Comparison of ENCODE assay signal across 25 cellular contexts in the genomic region with DNA sequence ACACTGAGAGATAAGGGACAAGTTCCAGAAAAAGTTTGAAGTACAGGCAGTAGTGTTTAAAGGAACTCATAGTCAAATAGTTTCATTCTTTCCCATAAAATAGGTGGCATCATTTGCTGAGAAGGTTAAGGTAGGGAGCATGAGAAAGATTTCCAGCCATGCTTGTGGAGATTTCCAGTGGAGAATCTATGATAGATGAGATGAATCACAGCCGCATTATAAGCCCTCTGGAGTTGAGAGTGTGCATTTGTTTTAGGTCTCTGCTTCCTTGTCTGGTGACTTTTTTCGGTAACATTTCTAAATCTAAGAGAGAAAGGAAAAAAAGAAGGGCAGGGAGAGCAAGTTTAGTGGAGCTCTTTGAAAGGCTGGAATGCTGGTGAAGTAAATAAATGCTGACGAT.
"Had no signal": no experiment of that assay in that cellular context is flagged by ENCODE, and none has a peak within 500 bp of the region (broad histone marks: within the 10 kb centered on the region; RNA-seq: fewer than 3 reads in every experiment).

No MANE protein-coding gene starts in this region.

- H3K4me3 Mint-ChIP-seq: activated B cell treated with CpG ODN at 0.5 μM for 24 hours; activated CD8-positive, alpha-beta memory T cell treated with anti-CD3 and anti-CD28 coated beads, Interleukin-2, amount 10 ng/mL, durations not matched to agents 7 days and 5 days; activated CD8-positive, alpha-beta T cell treated with anti-CD3 and anti-CD28 coated beads, Interleukin-2, amount 10 ng/mL, durations not matched to agents 7 days and 5 days; naive thymus-derived CD8-positive, alpha-beta T cell; neural crest cell had no signal

- H3K27me3 ChIP-seq: foreskin keratinocyte, heart left ventricle, pancreas, spleen, testis, uterus had no signal

- H3K36me3 ChIP-seq: heart left ventricle, pancreas, spleen, uterus had no signal

- H3K9me3 ChIP-seq: heart left ventricle, pancreas, psoas muscle, spleen, testis, uterus had no signal

- H3K27me3 Mint-ChIP-seq: activated B cell treated with CpG ODN at 0.5 μM for 24 hours; activated CD8-positive, alpha-beta memory T cell treated with anti-CD3 and anti-CD28 coated beads, Interleukin-2, amount 10 ng/mL, durations not matched to agents 7 days and 5 days; naive thymus-derived CD8-positive, alpha-beta T cell had no signal

- H3K27ac ChIP-seq: foreskin keratinocyte, pancreas, psoas muscle, testis had no signal

- DNase-seq: activated B cell treated with CpG ODN at 0.5 μM for 24 hours; activated CD8-positive, alpha-beta memory T cell treated with anti-CD3 and anti-CD28 coated beads, Interleukin-2, amount 10 ng/mL, durations not matched to agents 7 days and 5 days; activated CD8-positive, alpha-beta T cell treated with anti-CD3 and anti-CD28 coated beads, Interleukin-2, amount 10 ng/mL, durations not matched to agents 7 days and 5 days; activated naive CD4-positive, alpha-beta T cell; activated T-cell treated with anti-CD3 and anti-CD28 coated beads, Interleukin-2, amount 50 U/mL, for 48 hours; aorta; caudate nucleus; foreskin keratinocyte; heart left ventricle; left ventricle myocardium superior; mammary epithelial cell; naive thymus-derived CD8-positive, alpha-beta T cell; nucleus accumbens; pancreas; psoas muscle; spleen; stimulated activated CD4-positive, alpha-beta T cell treated with anti-CD3 and anti-CD28 coated beads, Interleukin-4, amount 100 ng/mL, for 1 hour; stimulated activated naive CD8-positive, alpha-beta T cell treated with anti-CD3 and anti-CD28 coated beads, Interleukin-15, Interleukin-2, amounts not matched to agents 100 U/mL and 50 U/mL, for 24 hours; T-helper 2 cell; testis; trophoblast cell; uterus had no signal

- H3K36me3 Mint-ChIP-seq: activated CD8-positive, alpha-beta memory T cell treated with anti-CD3 and anti-CD28 coated beads, Interleukin-2, amount 10 ng/mL, durations not matched to agents 7 days and 5 days had no signal

- H3K4me1 ChIP-seq: foreskin keratinocyte had no signal

- H3K4me1 Mint-ChIP-seq: activated B cell treated with CpG ODN at 0.5 μM for 24 hours; activated CD8-positive, alpha-beta memory T cell treated with anti-CD3 and anti-CD28 coated beads, Interleukin-2, amount 10 ng/mL, durations not matched to agents 7 days and 5 days had no signal

- H3K4me3 ChIP-seq: heart left ventricle, pancreas, psoas muscle, spleen, testis, uterus had no signal

- H3K27ac Mint-ChIP-seq: activated B cell treated with CpG ODN at 0.5 μM for 24 hours; activated CD8-positive, alpha-beta memory T cell treated with anti-CD3 and anti-CD28 coated beads, Interleukin-2, amount 10 ng/mL, durations not matched to agents 7 days and 5 days; activated CD8-positive, alpha-beta T cell treated with anti-CD3 and anti-CD28 coated beads, Interleukin-2, amount 10 ng/mL, durations not matched to agents 7 days and 5 days; activated naive CD4-positive, alpha-beta T cell treated with anti-CD3 and anti-CD28 coated beads, Interleukin-2, amount 50 U/mL, for 72 hours; activated T-helper 2 cell treated with anti-CD3 and anti-CD28 coated beads, Interferon-gamma antibody, Interleukin-2, Interleukin-4, amounts not matched to agents 10 μg/mL and 5 μg/mL and 100 μg/mL, durations not matched to agents 14 hours and 24 hours and 36 hours; naive thymus-derived CD8-positive, alpha-beta T cell had no signal

- H3K9me3 Mint-ChIP-seq: activated B cell treated with CpG ODN at 0.5 μM for 24 hours; activated naive CD4-positive, alpha-beta T cell treated with anti-CD3 and anti-CD28 coated beads, Interleukin-2, amount 50 U/mL, for 72 hours; activated T-helper 2 cell treated with anti-CD3 and anti-CD28 coated beads, Interferon-gamma antibody, Interleukin-2, Interleukin-4, amounts not matched to agents 10 μg/mL and 5 μg/mL and 100 μg/mL, durations not matched to agents 14 hours and 24 hours and 36 hours; neural crest cell had no signal
